ENCODE assay signal across 27 cellular contexts in genomic region chr15:69061414-69061842, GRCh38. TPM values are rescaled to one million over a fixed set of nuclear protein-coding genes. Genes with fewer than 3 reads are reported as not detected.
DNase-seq lines count a peak whose midpoint lies in the region; ATAC-seq, FAIRE-seq and TF ChIP-seq lines count a peak whose summit lies in the region.
"Had no signal": no experiment of that assay in that cellular context is flagged by ENCODE, and none has a peak within 500 bp of the region (broad histone marks: within the 10 kb centered on the region; RNA-seq: fewer than 3 reads in every experiment).

No MANE protein-coding gene starts in this region.

- TF ChIP-seq RAD21 in GM12878 (IDR thresholded peaks at IDR 0.05; ENCODE audit: insufficient read depth, low read depth, low read length): no peak

- CTCF ChIA-PET in GM12878 (lab: Yijun Ruan, JAX): interaction anchor here (0.9 to 1.8 kb wide), 4 partner anchors 9 to 204 kb away, joined by 3 to 5 read pairs (median 4); partner anchors contain the start of gene GLCE

- no peak overlapping the region for H3K4me2 ChIP-seq in GM12878 (ENCODE audit: control insufficient read depth, insufficient read depth)
- H3K4me2 ChIP-seq: smooth muscle cell had no signal

- ATAC-seq in GM12878: peak; percentile 61
- ATAC-seq in GM18505 (IDR thresholded peaks at IDR 0.05; ENCODE audit: unreplicated experiment): no peak
- ATAC-seq: heart right ventricle, left lung, psoas muscle had no signal

- in situ Hi-C loops in GM12878 (cut with MboI): loop anchor here (5.0 kb wide), 1 partner anchor 326 kb away; no protein-coding TSS in a partner anchor

- H3K36me3 Mint-ChIP-seq in HFFc6 (ENCODE audit: low read depth) (no peaks in the 10 kb centered on the region), neural crest cell (ENCODE audit: low read depth) (no peaks in the 10 kb centered on the region)
- H3K36me3 Mint-ChIP-seq in activated T-helper 2 cell treated with anti-CD3 and anti-CD28 coated beads, Interferon-gamma antibody, Interleukin-2, Interleukin-4, amounts not matched to agents 10 μg/mL and 5 μg/mL and 100 μg/mL, durations not matched to agents 14 hours and 24 hours and 36 hours (ENCODE audit: low read depth): no peaks in the 10 kb centered on the region

- RAD21 ChIA-PET in GM12878 (lab: Charles Lee; ENCODE audit: unreplicated experiment): interaction anchor here (0.6 to 0.8 kb wide), 2 partner anchors 24 to 142 kb away, joined by 3 to 4 read pairs; no protein-coding TSS in a partner anchor

- H4K20me1 ChIP-seq in GM12878 (ENCODE audit: control insufficient read depth, insufficient read depth): no peaks in the 10 kb centered on the region

- intact Hi-C loops in GM12878 (cut with micrococcal nuclease; ENCODE audit: unreplicated experiment): no loop called here
- intact Hi-C loops in activated T-helper 2 cell treated with anti-CD3 and anti-CD28 coated beads, Interferon-gamma antibody, Interleukin-2, Interleukin-4, amounts not matched to agents 10 μg/mL and 5 μg/mL and 100 μg/mL, durations not matched to agents 14 hours and 24 hours and 36 hours (cut with micrococcal nuclease): loop anchor here (1.0 kb wide), 1 partner anchor 259 kb away; no protein-coding TSS in a partner anchor

- H3K9me3 Mint-ChIP-seq in HFFc6 (no peaks in the 10 kb centered on the region), neural crest cell (no peaks in the 10 kb centered on the region)
- H3K9me3 Mint-ChIP-seq in activated T-helper 2 cell treated with anti-CD3 and anti-CD28 coated beads, Interferon-gamma antibody, Interleukin-2, Interleukin-4, amounts not matched to agents 10 μg/mL and 5 μg/mL and 100 μg/mL, durations not matched to agents 14 hours and 24 hours and 36 hours: no peaks in the 10 kb centered on the region
- H3K9me3 Mint-ChIP-seq: activated CD4-positive, alpha-beta T cell treated with anti-CD3 and anti-CD28 coated beads, Interleukin-2, amount 10 ng/mL, durations not matched to agents 24 days and 14 days; stimulated activated naive CD8-positive, alpha-beta T cell treated with anti-CD3 and anti-CD28 coated beads, Interleukin-15, amount 100 ng/mL, for 72 hours had no signal

- H3K27ac ChIP-seq in GM12878 (ENCODE audit: control insufficient read depth, insufficient read depth): no peak overlapping the region
- H3K27ac ChIP-seq in effector memory CD4-positive, alpha-beta T cell (ENCODE audit: insufficient read depth, low read length, poor library complexity, severe bottlenecking): no peak overlapping the region
- H3K27ac ChIP-seq: 22Rv1, coronary artery, HL-60, left lung, psoas muscle, upper lobe of left lung had no signal

- H3K27ac Mint-ChIP-seq in HFFc6 (no peak overlapping the region), neural crest cell (ENCODE audit: unreplicated experiment) (no peak overlapping the region)
- no peak overlapping the region for H3K27ac Mint-ChIP-seq in activated T-helper 2 cell treated with anti-CD3 and anti-CD28 coated beads, Interferon-gamma antibody, Interleukin-2, Interleukin-4, amounts not matched to agents 10 μg/mL and 5 μg/mL and 100 μg/mL, durations not matched to agents 14 hours and 24 hours and 36 hours
- H3K27ac Mint-ChIP-seq: activated CD4-positive, alpha-beta T cell treated with anti-CD3 and anti-CD28 coated beads, Interleukin-2, amount 10 ng/mL, durations not matched to agents 24 days and 14 days had no signal

- H3K4me1 ChIP-seq in GM12878 (ENCODE audit: control insufficient read depth, insufficient read depth, low read length): no peaks in the 10 kb centered on the region
- H3K4me1 ChIP-seq in effector memory CD4-positive, alpha-beta T cell (ENCODE audit: control insufficient read depth, insufficient read depth, low read length, poor library complexity, severe bottlenecking): peaks cover 8% of the 10 kb centered on the region
- H3K4me1 ChIP-seq: left lung had no signal

- H3K36me3 ChIP-seq in GM12878 (ENCODE audit: control insufficient read depth in 2 of 2, insufficient read depth in 2 of 2, low read length in 1 of 2): no peaks in the 10 kb centered on the region
- no peaks in the 10 kb centered on the region for H3K36me3 ChIP-seq in effector memory CD4-positive, alpha-beta T cell (ENCODE audit: control insufficient read depth, insufficient read depth, low read length)
- H3K36me3 ChIP-seq: heart right ventricle, left lung, upper lobe of left lung had no signal

- TF ChIP-seq CTCF in HFFc6 (IDR thresholded peaks at IDR 0.05): peak; percentile 38; the same call in 1 of the 2 replicates
- TF ChIP-seq CTCF in GM12878 (IDR thresholded peaks at IDR 0.05 in 2 of 3, conservative IDR thresholded peaks at IDR 0.05 in 1 of 3; ENCODE audit: control insufficient read depth in 2 of 3, extremely low read depth in 1 of 3, insufficient read depth in 1 of 3, low read depth in 3 of 3, low read length in 3 of 3): 0 out of 6 replicates have a peak, but pooled peaks of 1 of the 3 experiments have one; percentile 8
- peak; percentile 15 for TF ChIP-seq CTCF in neural crest cell (conservative IDR thresholded peaks at IDR 0.05)

- FAIRE-seq in GM12878 (lab: Jason Lieb, UNC): no peak

- H3K4me1 Mint-ChIP-seq in HFFc6 (ENCODE audit: low read depth) (peaks cover 11% of the 10 kb centered on the region), neural crest cell (peaks cover 28% of the 10 kb centered on the region)
- peaks cover 16% of the 10 kb centered on the region for H3K4me1 Mint-ChIP-seq in activated T-helper 2 cell treated with anti-CD3 and anti-CD28 coated beads, Interferon-gamma antibody, Interleukin-2, Interleukin-4, amounts not matched to agents 10 μg/mL and 5 μg/mL and 100 μg/mL, durations not matched to agents 14 hours and 24 hours and 36 hours (ENCODE audit: low read depth)

- TF ChIP-seq POLR2A in GM12878 (IDR thresholded peaks at IDR 0.05; ENCODE audit: low read depth, low read length) (no peak), GM18505 (IDR thresholded peaks at IDR 0.05; ENCODE audit: borderline replicate concordance, extremely low read depth, insufficient read depth, insufficient read length) (no peak)

- H3K9me3 ChIP-seq in GM12878 (replicated peaks; ENCODE audit: control insufficient read depth, insufficient read depth, low read length): no peaks in the 10 kb centered on the region
- H3K9me3 ChIP-seq in effector memory CD4-positive, alpha-beta T cell (ENCODE audit: control insufficient read depth, low read length): no peaks in the 10 kb centered on the region
- H3K9me3 ChIP-seq: heart right ventricle, left lung, psoas muscle, upper lobe of left lung had no signal

- H3K9ac ChIP-seq in GM12878 (ENCODE audit: control insufficient read depth, insufficient read depth, low read length): no peak overlapping the region

- H3K27me3 ChIP-seq in GM12878 (replicated peaks in 1 of 2; ENCODE audit: control insufficient read depth in 2 of 2, insufficient read depth in 2 of 2, low read length in 1 of 2): no peaks in the 10 kb centered on the region
- no peaks in the 10 kb centered on the region for H3K27me3 ChIP-seq in effector memory CD4-positive, alpha-beta T cell (replicated peaks; ENCODE audit: control insufficient read depth, insufficient read depth, low read length, poor library complexity, severe bottlenecking)
- H3K27me3 ChIP-seq: left lung, upper lobe of left lung had no signal

- H3K79me2 ChIP-seq in GM12878 (ENCODE audit: control insufficient read depth, insufficient read depth, low read length): no peaks in the 10 kb centered on the region

- no peak overlapping the region for H3K4me3 Mint-ChIP-seq in HFFc6
- no peak overlapping the region for H3K4me3 Mint-ChIP-seq in neural crest cell
- no peak overlapping the region for H3K4me3 Mint-ChIP-seq in activated T-helper 2 cell treated with anti-CD3 and anti-CD28 coated beads, Interferon-gamma antibody, Interleukin-2, Interleukin-4, amounts not matched to agents 10 μg/mL and 5 μg/mL and 100 μg/mL, durations not matched to agents 14 hours and 24 hours and 36 hours (ENCODE audit: low read depth)
- H3K4me3 Mint-ChIP-seq: activated CD4-positive, alpha-beta T cell treated with anti-CD3 and anti-CD28 coated beads, Interleukin-2, amount 10 ng/mL, durations not matched to agents 24 days and 14 days; stimulated activated naive CD8-positive, alpha-beta T cell treated with anti-CD3 and anti-CD28 coated beads, Interleukin-15, amount 100 ng/mL, for 72 hours had no signal

- DNase-seq in NCI-H1417 (lab: John Stamatoyannopoulos, UW) (peak in 2 of 3 experiments; percentile 53 to 74), NCI-H1417 treated with DMSO at 0.1 percent for 48 hours (lab: John Stamatoyannopoulos, UW) (no peak), HFFc6 (no peak), GM12878 (ENCODE audit: low read depth, low spot score) (no peak), neural crest cell (ENCODE audit: low read depth, low spot score) (no peak)
- no peak for DNase-seq in activated T-helper 2 cell treated with anti-CD3 and anti-CD28 coated beads, Interferon-gamma antibody, Interleukin-2, Interleukin-4, amounts not matched to agents 10 μg/mL and 5 μg/mL and 100 μg/mL, durations not matched to agents 14 hours and 24 hours and 36 hours (ENCODE audit: low spot score)
- DNase-seq in effector memory CD4-positive, alpha-beta T cell: no peak
- DNase-seq: activated CD8-positive, alpha-beta memory T cell treated with anti-CD3 and anti-CD28 coated beads, Interleukin-2, amount 50 U/mL, for 48 hours; AML-193; Calu3; EL; heart right ventricle; IMR-90; left lung; NCI-H187 treated with DMSO at 0.1 percent for 48 hours; NCI-H226; psoas muscle; stimulated activated CD4-positive, alpha-beta T cell treated with anti-CD3 and anti-CD28 coated beads, Interleukin-4, amount 100 ng/mL, for 1 hour; upper lobe of left lung had no signal

- no peak for TF ChIP-seq EP300 in GM12878 (IDR thresholded peaks at IDR 0.05; ENCODE audit: borderline replicate concordance in 1 of 2, control insufficient read depth in 1 of 2, low read depth in 2 of 2, low read length in 2 of 2)

- H3K4me3 ChIP-seq in GM12878: no peak overlapping the region
- H3K4me3 ChIP-seq in effector memory CD4-positive, alpha-beta T cell (ENCODE audit: insufficient read depth, low read depth, low read length, poor library complexity, severe bottlenecking): no peak overlapping the region
- H3K4me3 ChIP-seq: coronary artery, heart right ventricle, left lung, psoas muscle, smooth muscle cell, upper lobe of left lung had no signal

- H2AFZ ChIP-seq in GM12878 (ENCODE audit: control insufficient read depth, low read depth, low read length): no peak overlapping the region

- H3K27me3 Mint-ChIP-seq in HFFc6 (ENCODE audit: insufficient read depth) (peaks cover 11% of the 10 kb centered on the region), neural crest cell (ENCODE audit: low read depth) (peaks cover 24% of the 10 kb centered on the region)
- H3K27me3 Mint-ChIP-seq in activated T-helper 2 cell treated with anti-CD3 and anti-CD28 coated beads, Interferon-gamma antibody, Interleukin-2, Interleukin-4, amounts not matched to agents 10 μg/mL and 5 μg/mL and 100 μg/mL, durations not matched to agents 14 hours and 24 hours and 36 hours (ENCODE audit: low read depth): peaks cover 21% of the 10 kb centered on the region

- POLR2A ChIA-PET in GM12878 (lab: Charles Lee): no interaction called here

- SMC1A ChIA-PET in GM12878 (lab: Charles Lee; ENCODE audit: uncharacterized antibody, unreplicated experiment): interaction anchor here (0.8 kb wide), 1 partner anchor 20 kb away, joined by 3 read pairs; no protein-coding TSS in a partner anchor

- no TSS peak for BruUV-seq in GM12878 (replicated peaks; lab: Mats Ljungman, UMichigan)

RNA-seq across cellular contexts. Expression of gene NOX5, which starts 46.9 kb away (rescaled TPM):
- under 1 TPM; 0.19 to 0.77 (median 0.64) TPM for total RNA-seq in HFFc6 (2021; fragmentation: NEBNext Ultra II Directional; extraction: Animal tissue kit (Norgen Biotek cat#: 25700))
- total RNA-seq in GM12878 (2013; cell fraction: nucleolus; rRNA removed): not detected in 2 replicates
- not detected in 2 replicates for total RNA-seq in GM12878 (2014; rRNA removed)
- total RNA-seq in GM12878 (2014; rRNA removed; fragmentation: Illumina TruSeq; extraction: Trizol): not detected in 2 replicates
- not detected in 2 replicates for total RNA-seq in GM12878 (2021)
- not detected for polyA plus RNA-seq in GM12878 (2011; ENCODE audit: low read depth)
- polyA plus RNA-seq in GM12878 (2011; rRNA removed): not detected in 2 replicates
- polyA plus RNA-seq in GM12878 (2011; cell fraction: cytosol; rRNA removed): not detected in 2 replicates
- polyA plus RNA-seq in GM12878 (2011; cell fraction: nucleus; rRNA removed): not detected in 2 replicates
- not detected in 2 replicates for polyA plus RNA-seq in GM12878 (2012)
- not detected in 2 replicates for polyA plus RNA-seq in GM12878 (2014; fragmentation: Illumina TruSeq; extraction: Trizol)
- polyA plus RNA-seq in GM12878 (2014; fragmentation: Nextera tagmentation; extraction: Ambion mirVana): not detected
- polyA plus RNA-seq in GM12878 (2014; rRNA removed): not detected in 2 replicates
- polyA plus RNA-seq in GM12878 (2016; fragmentation: Nextera tagmentation; extraction: Ambion mirVana): not detected
- 0.05 and 0.07 TPM in 2 replicates for polyA minus RNA-seq in GM12878 (2011; rRNA and poly(A)+ RNA removed)
- polyA minus RNA-seq in GM12878 (2011; cell fraction: cytosol; rRNA and poly(A)+ RNA removed): not detected in 2 replicates
- polyA minus RNA-seq in GM12878 (2011; cell fraction: nucleus; rRNA and poly(A)+ RNA removed): not detected in 2 replicates
- total RNA-seq in neural crest cell: not detected in 2 replicates
- total RNA-seq in activated T-helper 2 cell treated with anti-CD3 and anti-CD28 coated beads, Interferon-gamma antibody, Interleukin-2, Interleukin-4, amounts not matched to agents 10 μg/mL and 5 μg/mL and 100 μg/mL, durations not matched to agents 14 hours and 24 hours and 36 hours: 0.21 TPM in 1 of 2 replicates, not detected in the other
- total RNA-seq: activated CD4-positive, alpha-beta T cell treated with anti-CD3 and anti-CD28 coated beads, Interleukin-2, amount 10 ng/mL, durations not matched to agents 24 days and 14 days; IMR-90; mononuclear cell had no signal

Comparison
In these comparisons a context has a peak if more than half of its experiments do, and no peak if none do; other contexts are left out.
1. DNase-seq: peak in NCI-H1417 (2 of 3); none in NCI-H1417 treated with DMSO at 0.1 percent for 48 hours (single experiment), HFFc6 (single experiment), GM12878 (single experiment), neural crest cell (single experiment), activated T-helper 2 cell treated with anti-CD3 and anti-CD28 coated beads, Interferon-gamma antibody, Interleukin-2, Interleukin-4, amounts not matched to agents 10 μg/mL and 5 μg/mL and 100 μg/mL, durations not matched to agents 14 hours and 24 hours and 36 hours (single experiment) and effector memory CD4-positive, alpha-beta T cell (0 of 3).